In genomic region chr1:51957618-51958017, GRCh38 we compare ENCODE assay signal across 19 cellular contexts. TPM values are rescaled to one million over a fixed set of nuclear protein-coding genes. Genes with fewer than 3 reads are reported as not detected.
A peak's percentile ranks its signal among the peaks of the same experiment; 100 is the strongest.
DNase-seq lines count a peak whose midpoint lies in the region; ATAC-seq, FAIRE-seq and TF ChIP-seq lines count a peak whose summit lies in the region.
"Had no signal": no experiment of that assay in that cellular context is flagged by ENCODE, and none has a peak within 500 bp of the region (broad histone marks: within the 10 kb centered on the region; RNA-seq: fewer than 3 reads in every experiment).

No MANE protein-coding gene starts in this region.

- no peak overlapping the region for H2BK120ac ChIP-seq in H1 (replicated peaks; ENCODE audit: low read depth, low read length)

- no peak for TF ChIP-seq CTCF in H1 (IDR thresholded peaks at IDR 0.05; ENCODE audit: control extremely low read depth in 1 of 3, insufficient read depth in 1 of 3, low read depth in 1 of 3, low read length in 3 of 3)
- no peak for TF ChIP-seq CTCF in activated CD8-positive, alpha-beta T cell treated with anti-CD3 and anti-CD28 coated beads for 36 hours (IDR thresholded peaks at IDR 0.05)
- TF ChIP-seq CTCF in mesothelial cell of epicardium (IDR thresholded peaks at IDR 0.05; ENCODE audit: unreplicated experiment): no peak

- H3K9me3 ChIP-seq in H1 (ENCODE audit: insufficient read depth in 2 of 2, low read depth in 1 of 2, low read length in 1 of 2): no peaks in the 10 kb centered on the region
- H3K9me3 ChIP-seq: SJSA1, tibial nerve had no signal

- no peak overlapping the region for H4K8ac ChIP-seq in H1 (ENCODE audit: extremely low read depth, insufficient read depth, low read length)

- no peak overlapping the region for H3K23ac ChIP-seq in H1 (ENCODE audit: insufficient read length)

- POLR2A ChIA-PET in H1 (lab: Charles Lee; ENCODE audit: partially characterized antibody): interaction anchor here (1.1 to 1.2 kb wide), 2 partner anchors 9 to 48 kb away, joined by 3 read pairs; no protein-coding TSS in a partner anchor
- POLR2A ChIA-PET in activated CD8-positive, alpha-beta T cell treated with anti-CD3 and anti-CD28 coated beads for 36 hours (lab: Charles Lee): no interaction called here

- no peak overlapping the region for H2BK20ac ChIP-seq in H1 (ENCODE audit: low read length)

- H3K36me3 Mint-ChIP-seq in activated CD8-positive, alpha-beta T cell treated with anti-CD3 and anti-CD28 coated beads for 36 hours (ENCODE audit: low read depth): no peaks in the 10 kb centered on the region
- H3K36me3 Mint-ChIP-seq in mesothelial cell of epicardium: no peaks in the 10 kb centered on the region
- H3K36me3 Mint-ChIP-seq: stimulated activated effector memory CD8-positive, alpha-beta T cell treated with anti-CD3 and anti-CD28 coated beads, Interleukin-12 subunit alpha, Interleukin-12 subunit beta, amount 100 ng/mL, for 72 hours had no signal

- TF ChIP-seq EP300 in H1 (IDR thresholded peaks at IDR 0.05; ENCODE audit: borderline replicate concordance in 1 of 2, low read depth in 2 of 2, low read length in 2 of 2): no peak

- peak overlapping the region; percentile 12; the same call in 1 of the 2 replicates for H3K27ac ChIP-seq in H1 (ENCODE audit: low read depth, low read length)
- H3K27ac ChIP-seq: SJSA1, tibial nerve had no signal

- H3K79me1 ChIP-seq in H1 (ENCODE audit: low read depth, low read length): no peaks in the 10 kb centered on the region; the same call in 1 of the 2 replicates

- TF ChIP-seq RAD21 in H1 (IDR thresholded peaks at IDR 0.05 in 1 of 2, conservative IDR thresholded peaks at IDR 0.05 in 1 of 2; ENCODE audit: low read depth in 2 of 2, low read length in 2 of 2): no peak

- WGBS in H1 (ENCODE audit: extremely low coverage in 1 of 2, insufficient coverage in 1 of 2, insufficient read length in 1 of 2, insufficient replicate concordance in 2 of 2, low coverage in 1 of 2, low lambda C conversion rate in 2 of 2, missing lambda C conversion rate in 1 of 2), 2 experiments: 76% methylated on average over 7 of the region's 7 CpGs; no CpG with 5 or more reads in 1 of the 2 experiments

- no peak overlapping the region for H3K27ac Mint-ChIP-seq in activated CD8-positive, alpha-beta T cell treated with anti-CD3 and anti-CD28 coated beads for 36 hours
- H3K27ac Mint-ChIP-seq in mesothelial cell of epicardium: no peak overlapping the region
- H3K27ac Mint-ChIP-seq: activated CD4-positive, alpha-beta T cell treated with anti-CD3 and anti-CD28 coated beads, Interleukin-2, amount 10 ng/mL, durations not matched to agents 7 days and 5 days; activated T-cell treated with anti-CD3 and anti-CD28 coated beads, Interleukin-2, amount 50 U/mL, for 24 hours; stimulated activated effector memory CD8-positive, alpha-beta T cell treated with anti-CD3 and anti-CD28 coated beads, Interleukin-12 subunit alpha, Interleukin-12 subunit beta, amount 100 ng/mL, for 72 hours had no signal

- intact Hi-C loops in activated CD8-positive, alpha-beta T cell treated with anti-CD3 and anti-CD28 coated beads for 36 hours (cut with micrococcal nuclease): no loop called here
- intact Hi-C loops in left ventricle myocardium superior (cut with micrococcal nuclease): no loop called here

- H3K27me3 ChIP-seq in H1 (replicated peaks in 1 of 4; ENCODE audit: control insufficient read depth in 3 of 4, extremely low read depth in 1 of 4, insufficient read depth in 3 of 4, low read length in 3 of 4): no peaks in the 10 kb centered on the region
- H3K27me3 ChIP-seq: SJSA1 had no signal

- peak; percentile 62 for DNase-seq in COLO668 (lab: John Stamatoyannopoulos, UW; ENCODE audit: unreplicated experiment)
- peak; percentile 17 for DNase-seq in HT-29 (ENCODE audit: low spot score)
- DNase-seq in NCI-H345 (lab: John Stamatoyannopoulos, UW): peak; percentile 40
- no peak for DNase-seq in H1 (ENCODE audit: low read depth in 1 of 2, low spot score in 2 of 2)
- DNase-seq in activated CD8-positive, alpha-beta T cell treated with anti-CD3 and anti-CD28 coated beads for 36 hours: no peak
- DNase-seq in mesothelial cell of epicardium (ENCODE audit: low spot score in 2 of 2, unreplicated experiment in 2 of 2): no peak
- DNase-seq in AG20443 (ENCODE audit: low spot score): no peak
- no peak for DNase-seq in left ventricle myocardium superior
- DNase-seq: activated CD4-positive, alpha-beta T cell treated with anti-CD3 and anti-CD28 coated beads, Interleukin-2, amount 10 ng/mL, durations not matched to agents 7 days and 5 days; activated T-cell treated with anti-CD3 and anti-CD28 coated beads, Interleukin-2, amount 50 U/mL, for 24 hours; caudate nucleus; foreskin melanocyte; MV-4-11; T1000 had no signal

- no peak overlapping the region for H3K18ac ChIP-seq in H1 (ENCODE audit: extremely low read depth, low read length)

- H4K91ac ChIP-seq in H1 (replicated peaks; ENCODE audit: insufficient read length, low read length): no peak overlapping the region

- H2BK5ac ChIP-seq in H1 (ENCODE audit: low read depth, low read length): no peak overlapping the region; the same call in 1 of the 2 replicates

- H4K20me1 ChIP-seq in H1 (replicated peaks in 1 of 2; ENCODE audit: control insufficient read depth in 1 of 2, insufficient read depth in 2 of 2, low read length in 2 of 2): no peaks in the 10 kb centered on the region

- no peak overlapping the region for H3K4ac ChIP-seq in H1 (replicated peaks; ENCODE audit: insufficient read length, low read depth, low read length)

- peaks cover 7 to 16% (median 12%) of the 10 kb centered on the region in 4 experiments; a peak in 6 of 7 replicates for H3K4me1 ChIP-seq in H1 (replicated peaks in 1 of 4; ENCODE audit: control insufficient read depth in 3 of 4, insufficient read depth in 4 of 4, low read length in 3 of 4)
- H3K4me1 ChIP-seq: tibial nerve had no signal

- H3K56ac ChIP-seq in H1 (replicated peaks; ENCODE audit: insufficient read length, low read depth, low read length): no peak overlapping the region

- H3K9ac ChIP-seq in H1 (replicated peaks in 1 of 4; ENCODE audit: extremely low read depth in 1 of 4, low read depth in 3 of 4, low read length in 3 of 4): no peak overlapping the region

- peak overlapping the region; percentile 43; the same call in 1 of the 2 replicates for H2AK5ac ChIP-seq in H1 (ENCODE audit: low read depth, low read length)

- H3K4me3 ChIP-seq in H1 (ENCODE audit: extremely low read depth in 1 of 4, insufficient read depth in 2 of 4, low read depth in 3 of 4, low read length in 4 of 4): no peak overlapping the region
- H3K4me3 ChIP-seq: SJSA1, tibial nerve had no signal

- H2BK12ac ChIP-seq in H1 (ENCODE audit: low read depth, low read length): no peak overlapping the region; the same call in 1 of the 2 replicates

- H3K9me3 Mint-ChIP-seq in activated CD8-positive, alpha-beta T cell treated with anti-CD3 and anti-CD28 coated beads for 36 hours: no peaks in the 10 kb centered on the region
- no peaks in the 10 kb centered on the region for H3K9me3 Mint-ChIP-seq in mesothelial cell of epicardium
- H3K9me3 Mint-ChIP-seq: activated CD4-positive, alpha-beta T cell treated with anti-CD3 and anti-CD28 coated beads, Interleukin-2, amount 10 ng/mL, durations not matched to agents 7 days and 5 days; activated T-cell treated with anti-CD3 and anti-CD28 coated beads, Interleukin-2, amount 50 U/mL, for 24 hours; stimulated activated effector memory CD8-positive, alpha-beta T cell treated with anti-CD3 and anti-CD28 coated beads, Interleukin-12 subunit alpha, Interleukin-12 subunit beta, amount 100 ng/mL, for 72 hours had no signal

- H3K4me2 ChIP-seq in H1 (ENCODE audit: insufficient read depth in 1 of 2, low read depth in 2 of 2, low read length in 2 of 2): peak overlapping the region in 1 of 2 experiments; percentile 9; a peak in 1 of 4 replicates

- H3K79me2 ChIP-seq in H1 (ENCODE audit: control insufficient read depth in 1 of 2, insufficient read depth in 2 of 2, low read length in 2 of 2): 0 out of 4 replicates have a peak, but pooled peaks cover 0 to 2% of the 10 kb centered on the region in 2 experiments

- FAIRE-seq in H1 (lab: Jason Lieb, UNC): no peak
- FAIRE-seq: endometrium had no signal

- no peak overlapping the region for H2BK15ac ChIP-seq in H1 (ENCODE audit: low read length)

- no peak overlapping the region for H3K4me3 Mint-ChIP-seq in activated CD8-positive, alpha-beta T cell treated with anti-CD3 and anti-CD28 coated beads for 36 hours
- no peak overlapping the region for H3K4me3 Mint-ChIP-seq in mesothelial cell of epicardium
- H3K4me3 Mint-ChIP-seq: activated CD4-positive, alpha-beta T cell treated with anti-CD3 and anti-CD28 coated beads, Interleukin-2, amount 10 ng/mL, durations not matched to agents 7 days and 5 days; activated T-cell treated with anti-CD3 and anti-CD28 coated beads, Interleukin-2, amount 50 U/mL, for 24 hours; stimulated activated effector memory CD8-positive, alpha-beta T cell treated with anti-CD3 and anti-CD28 coated beads, Interleukin-12 subunit alpha, Interleukin-12 subunit beta, amount 100 ng/mL, for 72 hours had no signal

- ATAC-seq in activated CD8-positive, alpha-beta T cell treated with anti-CD3 and anti-CD28 coated beads for 36 hours: no peak
- ATAC-seq in left ventricle myocardium superior: no peak
- ATAC-seq: HCT116; stimulated activated effector memory CD8-positive, alpha-beta T cell treated with anti-CD3 and anti-CD28 coated beads, Interleukin-12 subunit alpha, Interleukin-12 subunit beta, amount 100 ng/mL, for 72 hours had no signal

- peaks cover 10% of the 10 kb centered on the region for H3K4me1 Mint-ChIP-seq in activated CD8-positive, alpha-beta T cell treated with anti-CD3 and anti-CD28 coated beads for 36 hours (ENCODE audit: low read depth)
- H3K4me1 Mint-ChIP-seq in mesothelial cell of epicardium: no peaks in the 10 kb centered on the region

- H3K23me2 ChIP-seq in H1 (ENCODE audit: low read depth, low read length): no peaks in the 10 kb centered on the region

- no peak overlapping the region for H4K5ac ChIP-seq in H1 (ENCODE audit: insufficient read length, low read depth, low read length)

- CTCF ChIA-PET in H1 (lab: Charles Lee; ENCODE audit: partially characterized antibody): interaction anchor here (1.6 to 2.2 kb wide), 2 partner anchors 10 to 33 kb away, joined by 6 to 10 read pairs; no protein-coding TSS in a partner anchor
- CTCF ChIA-PET in activated CD8-positive, alpha-beta T cell treated with anti-CD3 and anti-CD28 coated beads for 36 hours (lab: Charles Lee): no interaction called here

- H3K27me3 Mint-ChIP-seq in activated CD8-positive, alpha-beta T cell treated with anti-CD3 and anti-CD28 coated beads for 36 hours: peaks cover 3% of the 10 kb centered on the region
- H3K27me3 Mint-ChIP-seq in mesothelial cell of epicardium (ENCODE audit: low read depth): no peaks in the 10 kb centered on the region
- H3K27me3 Mint-ChIP-seq: activated CD4-positive, alpha-beta T cell treated with anti-CD3 and anti-CD28 coated beads, Interleukin-2, amount 10 ng/mL, durations not matched to agents 7 days and 5 days had no signal

- H3K36me3 ChIP-seq in H1 (ENCODE audit: control insufficient read depth in 2 of 4, insufficient read depth in 4 of 4, low read length in 3 of 4): peaks cover 0 to 21% (median 2%) of the 10 kb centered on the region in 4 experiments; a peak in 5 of 8 replicates
- H3K36me3 ChIP-seq: tibial nerve had no signal

- H3K14ac ChIP-seq in H1 (ENCODE audit: insufficient read length): no peak overlapping the region

- no peak overlapping the region for H2AFZ ChIP-seq in H1 (ENCODE audit: low read length)

- no peak for TF ChIP-seq POLR2A in H1 (IDR thresholded peaks at IDR 0.05; ENCODE audit: control extremely low read depth in 1 of 2, low read depth in 2 of 2, low read length in 2 of 2)

RNA-seq across cellular contexts. Expression of gene RAB3B, which starts 32.9 kb away (rescaled TPM):
- total RNA-seq in HT-29 (2014; rRNA removed; shearing (Covaris generic)): 0.20 and 0.26 TPM in 2 replicates
- 36.8 and 37.3 TPM in 2 replicates for total RNA-seq in H1 (2021; fragmentation: NEBNext Ultra II Directional; extraction: Animal tissue kit (Norgen Biotek cat#: 25700))
- 9.4 and 12.5 TPM in 2 replicates for polyA plus RNA-seq in H1 (2011; rRNA removed)
- 10.6 TPM for polyA plus RNA-seq in H1 (2011; cell fraction: cytosol; rRNA removed)
- polyA plus RNA-seq in H1 (2011; cell fraction: nucleus; rRNA removed): 18.0 TPM
- 16.0 to 24.7 TPM (median 18.6 TPM) in 4 replicates for polyA plus RNA-seq in H1 (2012, experiment 1 of 2)
- 2.1 TPM for polyA plus RNA-seq in H1 (2012, experiment 2 of 2)
- 24.4 TPM for polyA plus RNA-seq in H1 (2013, experiment 1 of 2)
- polyA plus RNA-seq in H1 (2013, experiment 2 of 2): 20.8 TPM
- polyA minus RNA-seq in H1 (2011; rRNA and poly(A)+ RNA removed): 33.9 and 45.6 TPM in 2 replicates
- polyA minus RNA-seq in H1 (2011; cell fraction: cytosol; rRNA and poly(A)+ RNA removed): 16.4 TPM
- polyA minus RNA-seq in H1 (2011; cell fraction: nucleus; rRNA and poly(A)+ RNA removed): 41.2 TPM
- under 1 TPM; 0.11 to 0.13 TPM for total RNA-seq in activated CD8-positive, alpha-beta T cell treated with anti-CD3 and anti-CD28 coated beads for 36 hours
- total RNA-seq in mesothelial cell of epicardium (3.8 to 4.0 TPM (median 3.9 TPM) in 3 replicates), left ventricle myocardium superior (not detected)

Comparison
In these comparisons a context has a peak if more than half of its experiments do, and no peak if none do; other contexts are left out.
1. DNase-seq: peak in COLO668 (single experiment), HT-29 (single experiment) and NCI-H345 (single experiment); none in H1 (0 of 2), activated CD8-positive, alpha-beta T cell treated with anti-CD3 and anti-CD28 coated beads for 36 hours (single experiment), mesothelial cell of epicardium (0 of 2), AG20443 (single experiment) and left ventricle myocardium superior (single experiment).